In the genomic region with DNA sequence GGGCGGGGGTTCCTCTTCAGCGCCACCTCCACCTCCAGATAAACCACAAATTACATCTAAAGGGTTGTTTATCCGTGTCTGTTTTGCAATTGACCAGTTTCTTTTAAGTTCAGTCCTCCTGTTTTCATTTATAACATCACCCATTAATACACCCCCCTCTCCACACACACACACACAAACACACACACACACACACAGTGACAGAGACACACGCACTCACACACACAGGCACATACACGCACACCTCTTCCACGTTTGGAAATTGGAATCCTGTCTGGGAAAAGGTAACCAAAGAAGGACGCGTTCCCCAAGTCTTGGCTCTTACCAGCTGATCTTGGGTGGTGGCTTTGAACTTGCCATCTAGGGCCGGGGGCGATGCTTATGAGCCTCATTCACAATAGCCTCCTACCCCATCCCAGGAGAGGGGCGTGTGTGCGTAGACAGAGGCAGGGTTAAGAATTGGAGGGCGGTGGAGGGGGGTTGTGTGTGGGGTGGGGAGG, we compare ENCODE assay signal across 12 cellular contexts. TPM values are rescaled to one million over a fixed set of nuclear protein-coding genes. Genes with fewer than 3 reads are reported as not detected.
A peak's percentile ranks its signal among the peaks of the same experiment; 100 is the strongest.
DNase-seq lines count a peak whose midpoint lies in the region; ATAC-seq and TF ChIP-seq lines count a peak whose summit lies in the region.
"Had no signal": no experiment of that assay in that cellular context is flagged by ENCODE, and none has a peak within 500 bp of the region (broad histone marks: within the 10 kb centered on the region; RNA-seq: fewer than 3 reads in every experiment).

No MANE protein-coding gene starts in this region.

- no peak for TF ChIP-seq POLR2A in thyroid gland (IDR thresholded peaks at IDR 0.05)

- peak; percentile 33 for DNase-seq in NCI-H774 (lab: John Stamatoyannopoulos, UW)
- peak in 22 of 42 donors; percentile 5 to 65 (median 27) for DNase-seq in head of caudate nucleus
- no peak for DNase-seq in skeletal muscle cell (ENCODE audit: low read depth)
- no peak for DNase-seq in thyroid gland
- no peak for DNase-seq in H4 (ENCODE audit: low spot score)
- DNase-seq in NCI-H2029 treated with DMSO at 0.1 percent for 48 hours (lab: John Stamatoyannopoulos, UW): no peak
- DNase-seq: activated T-cell treated with anti-CD3 and anti-CD28 coated beads for 4 hours had no signal

- H3K4me1 ChIP-seq in ES-I3 (ENCODE audit: insufficient read depth, low read length) (peaks cover 3% of the 10 kb centered on the region; the same call in 1 of the 2 replicates), thyroid gland (peaks cover 16 to 26% of the 10 kb centered on the region in 2 donors)

- TF ChIP-seq CTCF in thyroid gland (IDR thresholded peaks at IDR 0.05): no peak

- intact Hi-C loops in head of caudate nucleus (cut with DNase I) (loop anchor here (10.0 kb wide), 1 partner anchor 521 kb away; no protein-coding TSS in a partner anchor), thyroid gland (cut with DNase I) (no loop called here)

- H3K4me3 ChIP-seq in skeletal muscle cell (ENCODE audit: low read depth, low read length): peak overlapping the region; percentile 39
- no peak overlapping the region for H3K4me3 ChIP-seq in thyroid gland (replicated peaks in 1 of 3)
- H3K4me3 ChIP-seq: GM12878 had no signal

- H3K27me3 ChIP-seq in thyroid gland: peaks cover 33% of the 10 kb centered on the region

- H3K27ac ChIP-seq in thyroid gland: no peak overlapping the region
- H3K27ac ChIP-seq: right atrium auricular region had no signal

- H3K9ac ChIP-seq in ES-I3 (ENCODE audit: low read depth, low read length): peak overlapping the region; percentile 73

- H3K36me3 ChIP-seq in ES-I3 (ENCODE audit: insufficient read depth, low read length): no peaks in the 10 kb centered on the region
- no peaks in the 10 kb centered on the region for H3K36me3 ChIP-seq in thyroid gland
- H3K36me3 ChIP-seq: right atrium auricular region had no signal

- WGBS in thyroid gland, 2 donors: 4 to 8% methylated on average over 13 of the region's 13 CpGs

- no peak for ATAC-seq in HG02970 (IDR thresholded peaks at IDR 0.05; ENCODE audit: low FRiP score, unreplicated experiment)
- ATAC-seq: GM12878, HCT116 had no signal

- no peaks in the 10 kb centered on the region for H3K9me3 ChIP-seq in ES-I3 (ENCODE audit: control insufficient read depth, insufficient read depth, low read length)
- no peaks in the 10 kb centered on the region for H3K9me3 ChIP-seq in thyroid gland
- H3K9me3 ChIP-seq: right atrium auricular region had no signal

RNA-seq across cellular contexts. Expression of a gene that starts 0.4 kb away (rescaled TPM):
- under 1 TPM in 3 of 4 donors, not detected in 1; 0.10 to 0.45 (median 0.13) TPM for total RNA-seq in thyroid gland
- total RNA-seq in H4 (2014; rRNA removed; shearing (Covaris generic)): not detected in 2 replicates
- total RNA-seq: GM12878 had no signal

RNA-seq across cellular contexts. Expression of a gene that starts 11.2 kb away (rescaled TPM):
- total RNA-seq in thyroid gland: not detected
- not detected in 2 replicates for total RNA-seq in H4 (2014; rRNA removed; shearing (Covaris generic))
- total RNA-seq: GM12878, right atrium auricular region had no signal

Comparison
In these comparisons a context has a peak if more than half of its experiments do, and no peak if none do; other contexts are left out.
1. DNase-seq: peak in NCI-H774 (single experiment) and head of caudate nucleus (22 of 42); none in skeletal muscle cell (single experiment), thyroid gland (0 of 2), H4 (single experiment) and NCI-H2029 treated with DMSO at 0.1 percent for 48 hours (single experiment).